ENCODE assay signal across 22 cellular contexts in the genomic region with DNA sequence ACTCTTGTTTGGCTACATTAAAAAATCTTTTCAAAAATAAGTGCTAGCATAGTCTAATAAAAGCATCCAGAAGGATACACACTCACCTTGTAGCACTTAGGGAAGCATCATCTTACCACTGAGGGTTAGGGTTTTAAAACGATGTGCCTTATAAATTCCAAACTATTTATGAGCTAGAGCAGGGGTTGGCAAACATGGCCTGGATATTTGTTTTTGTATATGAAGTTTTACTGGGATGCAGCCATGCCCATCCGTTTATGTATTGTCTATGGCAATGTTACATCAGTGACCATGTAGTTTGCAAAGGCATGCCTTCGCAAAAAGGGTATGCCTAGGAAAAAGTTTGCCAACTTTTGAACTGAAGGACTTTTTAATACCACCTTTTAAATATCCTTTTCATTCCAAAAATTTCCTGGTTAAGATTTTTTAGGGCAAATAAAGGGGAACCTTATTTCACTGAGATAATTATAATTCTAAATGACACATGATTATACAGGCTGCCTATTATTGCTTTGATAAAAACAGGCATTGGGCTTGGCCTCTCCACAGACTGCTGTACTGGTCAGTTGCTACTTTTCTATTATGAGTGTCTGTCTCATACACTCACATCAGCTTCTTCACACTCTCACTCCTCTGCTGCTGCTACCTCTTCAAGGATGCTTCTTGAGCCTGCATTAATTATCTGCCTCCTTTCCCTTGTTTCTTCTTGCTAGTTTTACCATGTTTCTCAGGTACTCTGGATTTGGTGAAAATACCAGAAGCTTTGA.
"Had no signal": no experiment of that assay in that cellular context is flagged by ENCODE, and none has a peak within 500 bp of the region (broad histone marks: within the 10 kb centered on the region; RNA-seq: fewer than 3 reads in every experiment).

No MANE protein-coding gene starts in this region.

- DNase-seq: activated CD4-positive, alpha-beta T cell treated with anti-CD3 and anti-CD28 coated beads for 36 hours; activated CD4-positive, alpha-beta T cell treated with anti-CD3 and anti-CD28 coated beads, Interleukin-2, amount 50 U/mL, for 4 hours; activated CD8-positive, alpha-beta memory T cell treated with anti-CD3 and anti-CD28 coated beads, Interleukin-2, amount 10 ng/mL, durations not matched to agents 7 days and 5 days; activated gamma-delta T cell; activated naive CD4-positive, alpha-beta T cell treated with anti-CD3 and anti-CD28 coated beads for 36 hours; activated T-cell treated with anti-CD3 and anti-CD28 coated beads, Interleukin-2, amount 50 U/mL, for 24 hours; amygdala; IMR-90; KG1; NCI-H1092 treated with DMSO at 0.1 percent for 48 hours; NCI-H1417 treated with DMSO at 0.1 percent for 48 hours; NCI-H1694 treated with DMSO at 0.1 percent for 48 hours; NCI-H2081; NCI-H510A treated with DMSO at 0.1 percent for 48 hours; NCI-H69; PC-9; SHP77 treated with DMSO at 0.1 percent for 48 hours; T-helper 17 cell; T-helper 9 cell had no signal

- H3K4me3 ChIP-seq: PC-9 had no signal

- H3K27ac ChIP-seq: PC-9 had no signal

- H3K27ac Mint-ChIP-seq: activated CD4-positive, alpha-beta T cell treated with anti-CD3 and anti-CD28 coated beads for 36 hours; activated CD8-positive, alpha-beta memory T cell treated with anti-CD3 and anti-CD28 coated beads, Interleukin-2, amount 10 ng/mL, durations not matched to agents 7 days and 5 days; activated naive CD4-positive, alpha-beta T cell treated with anti-CD3 and anti-CD28 coated beads for 36 hours; activated naive CD8-positive, alpha-beta T cell; activated T-cell treated with anti-CD3 and anti-CD28 coated beads, Interleukin-2, amount 50 U/mL, for 24 hours; activated T-helper 17 cell treated with anti-CD3 and anti-CD28 coated beads, Interleukin-2, amount 50 U/mL, for 72 hours; T-helper 17 cell had no signal

- H3K9me3 Mint-ChIP-seq: activated naive CD4-positive, alpha-beta T cell treated with anti-CD3 and anti-CD28 coated beads for 36 hours; activated T-cell treated with anti-CD3 and anti-CD28 coated beads, Interleukin-2, amount 50 U/mL, for 24 hours; activated T-helper 17 cell treated with anti-CD3 and anti-CD28 coated beads, Interleukin-2, amount 50 U/mL, for 72 hours; brain had no signal

- ATAC-seq: activated CD4-positive, alpha-beta T cell treated with anti-CD3 and anti-CD28 coated beads for 36 hours; activated CD8-positive, alpha-beta memory T cell treated with anti-CD3 and anti-CD28 coated beads, Interleukin-2, amount 10 ng/mL, durations not matched to agents 7 days and 5 days; activated T-helper 17 cell treated with anti-CD3 and anti-CD28 coated beads, Interleukin-2, amount 50 U/mL, for 72 hours; T-helper 17 cell had no signal

- H3K4me3 Mint-ChIP-seq: activated CD4-positive, alpha-beta T cell treated with anti-CD3 and anti-CD28 coated beads for 36 hours; activated CD8-positive, alpha-beta memory T cell treated with anti-CD3 and anti-CD28 coated beads, Interleukin-2, amount 10 ng/mL, durations not matched to agents 7 days and 5 days; activated naive CD4-positive, alpha-beta T cell treated with anti-CD3 and anti-CD28 coated beads for 36 hours; activated naive CD8-positive, alpha-beta T cell; activated T-cell treated with anti-CD3 and anti-CD28 coated beads, Interleukin-2, amount 50 U/mL, for 24 hours; activated T-helper 17 cell treated with anti-CD3 and anti-CD28 coated beads, Interleukin-2, amount 50 U/mL, for 72 hours; brain had no signal

- H3K27me3 Mint-ChIP-seq: activated CD4-positive, alpha-beta T cell treated with anti-CD3 and anti-CD28 coated beads for 36 hours; activated CD8-positive, alpha-beta memory T cell treated with anti-CD3 and anti-CD28 coated beads, Interleukin-2, amount 10 ng/mL, durations not matched to agents 7 days and 5 days; activated naive CD8-positive, alpha-beta T cell; activated T-cell treated with anti-CD3 and anti-CD28 coated beads, Interleukin-2, amount 50 U/mL, for 24 hours; activated T-helper 17 cell treated with anti-CD3 and anti-CD28 coated beads, Interleukin-2, amount 50 U/mL, for 72 hours; brain; T-helper 17 cell had no signal

- H3K4me1 Mint-ChIP-seq: activated CD8-positive, alpha-beta memory T cell treated with anti-CD3 and anti-CD28 coated beads, Interleukin-2, amount 10 ng/mL, durations not matched to agents 7 days and 5 days had no signal
